Comparison of ENCODE assay signal across 19 cellular contexts in genomic region chr1:66671472-66671871, GRCh38.
DNase-seq lines count a peak whose midpoint lies in the region; ATAC-seq, FAIRE-seq and TF ChIP-seq lines count a peak whose summit lies in the region.
"Had no signal": no experiment of that assay in that cellular context is flagged by ENCODE, and none has a peak within 500 bp of the region (broad histone marks: within the 10 kb centered on the region; RNA-seq: fewer than 3 reads in every experiment).

No MANE protein-coding gene starts in this region.

- in situ Hi-C loops in HepG2 (cut with HindIII; ENCODE audit: extremely low pct_ligation_motif_present, low pct_unique_long_range_greater_than_20kb): no loop called here

- H3K4me1 Mint-ChIP-seq in astrocyte (ENCODE audit: low read depth, unreplicated experiment): peaks cover 16% of the 10 kb centered on the region
- H3K4me1 Mint-ChIP-seq: CD14-positive monocyte; CD4-positive, alpha-beta memory T cell had no signal

- H3K27ac ChIP-seq in astrocyte (ENCODE audit: low read depth, low read length) (no peak overlapping the region), neuronal stem cell (replicated peaks; ENCODE audit: low read length) (no peak overlapping the region), HepG2 (ENCODE audit: extremely low read length, insufficient read depth, low read length) (no peak overlapping the region)
- H3K27ac ChIP-seq: BLaER1 had no signal

- TF ChIP-seq POLR2A in HepG2 (IDR thresholded peaks at IDR 0.05; ENCODE audit: insufficient read depth in 1 of 2, low read depth in 2 of 2, low read length in 2 of 2): no peak

- TF ChIP-seq EP300 in HepG2 (IDR thresholded peaks at IDR 0.05; ENCODE audit: low read depth in 2 of 2, low read length in 2 of 2) (no peak), HepG2 (CRISPR knock-in tag; IDR thresholded peaks at IDR 0.05; ENCODE audit: borderline replicate concordance) (no peak)

- H3K4me1 ChIP-seq in Loucy (ENCODE audit: insufficient read depth, low read length, poor library complexity, severe bottlenecking): peaks cover 21% of the 10 kb centered on the region
- H3K4me1 ChIP-seq in astrocyte (ENCODE audit: insufficient read depth, low read length): peaks cover 7% of the 10 kb centered on the region
- peaks cover 0 to 2% of the 10 kb centered on the region in 2 donors for H3K4me1 ChIP-seq in neuronal stem cell (ENCODE audit: control insufficient read depth in 2 of 2, insufficient read depth in 1 of 2, low read depth in 1 of 2, low read length in 2 of 2)
- H3K4me1 ChIP-seq in HepG2 (ENCODE audit: insufficient read depth, low read length): peaks cover 7% of the 10 kb centered on the region; the same call in 1 of the 2 replicates

- no peak for TF ChIP-seq CTCF in Loucy (conservative IDR thresholded peaks at IDR 0.05; ENCODE audit: low read length)
- no peak for TF ChIP-seq CTCF in astrocyte (IDR thresholded peaks at IDR 0.05; ENCODE audit: insufficient read depth, low read depth, low read length)
- no peak for TF ChIP-seq CTCF in HepG2 (CRISPR knock-in tag; IDR thresholded peaks at IDR 0.05)

- no peak overlapping the region for H3K18ac ChIP-seq in neuronal stem cell (ENCODE audit: low read length)

- H2AK5ac ChIP-seq in neuronal stem cell (ENCODE audit: low read depth, low read length): no peak overlapping the region

- H3K27me3 ChIP-seq in Loucy (ENCODE audit: insufficient read depth, low read length, poor library complexity, severe bottlenecking): no peaks in the 10 kb centered on the region
- H3K27me3 ChIP-seq in astrocyte (ENCODE audit: insufficient read depth, low read length): no peaks in the 10 kb centered on the region
- peaks cover 0 to 3% (median 0%) of the 10 kb centered on the region in 3 experiments for H3K27me3 ChIP-seq in neuronal stem cell (ENCODE audit: control insufficient read depth in 3 of 3, insufficient read depth in 3 of 3, low read depth in 1 of 3, low read length in 3 of 3)
- no peaks in the 10 kb centered on the region for H3K27me3 ChIP-seq in HepG2 (ENCODE audit: control insufficient read depth in 1 of 2, insufficient read depth in 2 of 2, low read length in 2 of 2)
- H3K27me3 ChIP-seq: BLaER1 had no signal

- H3K27me3 Mint-ChIP-seq in astrocyte (ENCODE audit: low read depth, unreplicated experiment): no peaks in the 10 kb centered on the region

- H2BK15ac ChIP-seq in neuronal stem cell (ENCODE audit: low read length): no peak overlapping the region

- ATAC-seq in HepG2: no peak
- no peak for ATAC-seq in GM18498 (IDR thresholded peaks at IDR 0.05; ENCODE audit: unreplicated experiment)
- ATAC-seq: HCT116 had no signal

- H3K14ac ChIP-seq in neuronal stem cell (ENCODE audit: low read length): no peak overlapping the region

- H3K27ac Mint-ChIP-seq in astrocyte (ENCODE audit: unreplicated experiment): no peak overlapping the region
- H3K27ac Mint-ChIP-seq: CD14-positive monocyte; CD4-positive, alpha-beta memory T cell had no signal

- H3K4ac ChIP-seq in neuronal stem cell (ENCODE audit: low read length): no peak overlapping the region

- H3K9me3 ChIP-seq in Loucy (ENCODE audit: insufficient read depth, low read depth, low read length): no peaks in the 10 kb centered on the region
- no peaks in the 10 kb centered on the region for H3K9me3 ChIP-seq in astrocyte (ENCODE audit: insufficient read depth, low read depth, low read length)
- H3K9me3 ChIP-seq in neuronal stem cell (replicated peaks in 1 of 2; ENCODE audit: control insufficient read depth in 2 of 2, insufficient read depth in 1 of 2, low read depth in 1 of 2, low read length in 2 of 2): no peaks in the 10 kb centered on the region
- H3K9me3 ChIP-seq in HepG2 (ENCODE audit: low read length): no peaks in the 10 kb centered on the region
- H3K9me3 ChIP-seq: BLaER1 had no signal

- H3F3A ChIP-seq in Loucy (ENCODE audit: low read depth): no peaks in the 10 kb centered on the region; the same call in 1 of the 2 replicates

- POLR2A ChIA-PET in HepG2 (lab: Yijun Ruan, JAX): no interaction called here

- H3K36me3 ChIP-seq in Loucy (ENCODE audit: insufficient read depth, low read length): no peaks in the 10 kb centered on the region
- H3K36me3 ChIP-seq in astrocyte (ENCODE audit: insufficient read depth, low read length): no peaks in the 10 kb centered on the region
- no peaks in the 10 kb centered on the region for H3K36me3 ChIP-seq in neuronal stem cell (replicated peaks in 1 of 2; ENCODE audit: control insufficient read depth in 2 of 2, insufficient read depth in 2 of 2, low read length in 2 of 2)
- no peaks in the 10 kb centered on the region for H3K36me3 ChIP-seq in HepG2 (replicated peaks in 1 of 2; ENCODE audit: control insufficient read depth in 1 of 2, insufficient read depth in 2 of 2, low read length in 2 of 2)
- H3K36me3 ChIP-seq: BLaER1 had no signal

- intact Hi-C loops in HepG2 (cut with micrococcal nuclease; ENCODE audit: unreplicated experiment): no loop called here

- H3K4me3 ChIP-seq in Loucy (ENCODE audit: low read length, poor library complexity, severe bottlenecking): no peak overlapping the region
- no peak overlapping the region for H3K4me3 ChIP-seq in astrocyte (ENCODE audit: insufficient read depth, low read depth, low read length)
- H3K4me3 ChIP-seq in neuronal stem cell (ENCODE audit: low read length in 2 of 2): no peak overlapping the region
- H3K4me3 ChIP-seq in HepG2 (replicated peaks in 1 of 3; ENCODE audit: insufficient read depth in 1 of 3, low read depth in 2 of 3, low read length in 3 of 3): no peak overlapping the region
- H3K4me3 ChIP-seq: BLaER1 had no signal

- no peak overlapping the region for H2BK120ac ChIP-seq in neuronal stem cell (ENCODE audit: low read depth, low read length)

- BruUV-seq in HepG2 (replicated peaks; lab: Mats Ljungman, UMichigan): no TSS peak

- no peak overlapping the region for H3K9ac ChIP-seq in Loucy (ENCODE audit: low read depth, low read length, poor library complexity, severe bottlenecking)
- H3K9ac ChIP-seq in astrocyte (ENCODE audit: low read length): no peak overlapping the region
- H3K9ac ChIP-seq in neuronal stem cell (ENCODE audit: low read depth, low read length, poor library complexity): no peak overlapping the region
- no peak overlapping the region for H3K9ac ChIP-seq in HepG2 (ENCODE audit: insufficient read depth, low read depth, low read length)
- H3K9ac ChIP-seq: BLaER1 had no signal

- H2AFZ ChIP-seq in Loucy (ENCODE audit: low read length) (0 out of 2 replicates have a peak overlapping the region, but pooled peaks have one; percentile 2), astrocyte (ENCODE audit: low read depth, low read length) (no peak overlapping the region), neuronal stem cell (ENCODE audit: low read length) (no peak overlapping the region), HepG2 (ENCODE audit: low read length) (no peak overlapping the region)

- peaks cover 1% of the 10 kb centered on the region for H3K36me3 Mint-ChIP-seq in astrocyte (ENCODE audit: low read depth, unreplicated experiment)
- H3K36me3 Mint-ChIP-seq: CD14-positive monocyte; CD4-positive, alpha-beta memory T cell had no signal

- no CpG with 5 or more reads among the region's 1 CpG for WGBS in neuronal stem cell (ENCODE audit: extremely low coverage in 2 of 2, insufficient read length in 2 of 2, insufficient replicate concordance in 1 of 2), 2 donors
- 14% methylated on average over 1 of the region's 1 CpG for WGBS in HepG2 (ENCODE audit: low lambda C conversion rate)

- no peaks in the 10 kb centered on the region for H3K9me2 ChIP-seq in Loucy (replicated peaks; ENCODE audit: low read depth, low read length)

- no peak overlapping the region for H2BK12ac ChIP-seq in neuronal stem cell (ENCODE audit: low read length)

- no peaks in the 10 kb centered on the region for H3K9me3 Mint-ChIP-seq in astrocyte (ENCODE audit: unreplicated experiment)
- H3K9me3 Mint-ChIP-seq: CD14-positive monocyte had no signal

- no peak overlapping the region for H2BK5ac ChIP-seq in neuronal stem cell (ENCODE audit: low read length)

- FAIRE-seq in astrocyte (lab: Jason Lieb, UNC) (peak; percentile 20), HepG2 (lab: Jason Lieb, UNC) (no peak)
- FAIRE-seq: A204.1 had no signal

- H4K20me1 ChIP-seq in Loucy (ENCODE audit: insufficient read depth, low read length, poor library complexity, severe bottlenecking) (no peaks in the 10 kb centered on the region), astrocyte (ENCODE audit: insufficient read depth, low read length) (no peaks in the 10 kb centered on the region), HepG2 (ENCODE audit: insufficient read depth, low read length) (no peaks in the 10 kb centered on the region)
- H4K20me1 ChIP-seq: BLaER1 had no signal

- H3K4me3 Mint-ChIP-seq in astrocyte (ENCODE audit: unreplicated experiment): no peak overlapping the region
- H3K4me3 Mint-ChIP-seq: CD14-positive monocyte; CD4-positive, alpha-beta memory T cell had no signal

- DNase-seq in astrocyte (ENCODE audit: low read depth) (no peak), neuronal stem cell (ENCODE audit: low spot score) (peak; percentile 8), HepG2 (ENCODE audit: low spot score) (no peak), NCI-H1694 (lab: John Stamatoyannopoulos, UW) (no peak)
- no peak for DNase-seq in stimulated activated naive CD4-positive, alpha-beta T cell (lab: John Stamatoyannopoulos, UW)
- DNase-seq: ACHN; AML-193; CD4-positive, alpha-beta memory T cell; DMS153; DMS79; GF-D8; GOT3; H7 had no signal

- no peak overlapping the region for H4K8ac ChIP-seq in neuronal stem cell (ENCODE audit: low read depth, low read length)

- H3K23ac ChIP-seq in neuronal stem cell (ENCODE audit: low read depth, low read length, poor library complexity): no peak overlapping the region

- no peaks in the 10 kb centered on the region for H3K79me2 ChIP-seq in Loucy (ENCODE audit: insufficient read depth, low read length)
- no peaks in the 10 kb centered on the region for H3K79me2 ChIP-seq in astrocyte (ENCODE audit: insufficient read depth, low read length)
- H3K79me2 ChIP-seq in HepG2 (ENCODE audit: insufficient read depth, low read length): no peaks in the 10 kb centered on the region

- no peak for TF ChIP-seq RAD21 in HepG2 (CRISPR knock-in tag; IDR thresholded peaks at IDR 0.05)

- CTCF ChIA-PET in HepG2 (lab: Yijun Ruan, JAX; ENCODE audit: low intra/inter-chr PET ratio, low total read pairs): no interaction called here

- no peaks in the 10 kb centered on the region for H3K79me1 ChIP-seq in neuronal stem cell (ENCODE audit: low read depth, low read length)

- H3K4me2 ChIP-seq in Loucy (ENCODE audit: low read depth, low read length, poor library complexity, severe bottlenecking): no peak overlapping the region
- H3K4me2 ChIP-seq in astrocyte (ENCODE audit: low read length): no peak overlapping the region
- no peak overlapping the region for H3K4me2 ChIP-seq in neuronal stem cell (ENCODE audit: insufficient read depth, low read length, poor library complexity, severe bottlenecking)
- no peak overlapping the region for H3K4me2 ChIP-seq in HepG2 (ENCODE audit: low read depth, low read length)
- H3K4me2 ChIP-seq: BLaER1 had no signal

- no peak overlapping the region for H4K91ac ChIP-seq in neuronal stem cell (ENCODE audit: low read depth, low read length, poor library complexity)

TF ChIP-seq in HepG2, 621 proteins besides CTCF, POLR2A, EP300 and RAD21 (continues in another document):
- TF ChIP-seq TAF1 (CRISPR knock-in tag; IDR thresholded peaks at IDR 0.05): no peak
